In the genomic region with DNA sequence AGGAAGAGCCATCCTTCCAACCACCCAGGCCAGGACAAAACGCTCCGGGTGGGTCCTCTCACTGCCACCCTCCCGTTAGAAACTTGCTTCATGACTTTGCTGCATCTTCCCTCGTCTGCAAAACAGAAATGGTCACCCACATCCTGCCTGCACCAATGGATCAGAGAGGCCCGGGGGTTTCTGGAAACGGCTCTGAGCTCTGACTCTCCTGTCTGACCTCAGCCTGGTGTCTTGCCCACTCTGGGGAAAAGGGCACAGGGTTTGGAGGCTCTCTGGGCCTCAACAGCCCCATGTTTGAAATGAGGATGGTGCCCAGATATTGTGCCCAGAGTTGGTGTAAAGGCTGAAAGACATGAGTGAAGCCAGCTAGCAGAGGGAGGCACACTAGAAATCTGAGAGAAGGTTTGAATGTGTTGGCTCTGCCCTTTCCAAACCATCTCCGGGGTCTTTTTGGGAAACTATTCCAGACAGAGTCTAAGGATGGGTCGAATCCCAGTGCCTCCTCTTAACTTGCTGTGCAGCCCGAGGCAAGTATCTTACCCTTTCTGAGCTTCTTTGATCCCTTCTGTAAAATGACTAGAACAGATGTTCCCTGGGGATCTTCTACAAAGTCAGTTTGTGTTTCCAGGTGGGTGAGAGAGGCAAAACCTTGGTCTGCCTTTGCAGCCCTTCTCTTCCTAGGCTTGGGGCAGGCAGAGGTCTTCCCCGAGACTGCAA, we compare ENCODE assay signal across 13 cellular contexts. TPM values are rescaled to one million over a fixed set of nuclear protein-coding genes. Genes with fewer than 3 reads are reported as not detected.
"Had no signal": no experiment of that assay in that cellular context is flagged by ENCODE, and none has a peak within 500 bp of the region (broad histone marks: within the 10 kb centered on the region; RNA-seq: fewer than 3 reads in every experiment).

No MANE protein-coding gene starts in this region.

- DNase-seq: cortex of kidney, spleen had no signal

- FAIRE-seq: frontal cortex had no signal

- H3K36me3 Mint-ChIP-seq: activated naive CD4-positive, alpha-beta T cell treated with anti-CD3 and anti-CD28 coated beads, Interleukin-2, amount 10 ng/mL, durations not matched to agents 7 days and 5 days; naive thymus-derived CD8-positive, alpha-beta T cell had no signal

- H3K4me1 Mint-ChIP-seq: activated naive CD4-positive, alpha-beta T cell treated with anti-CD3 and anti-CD28 coated beads, Interleukin-2, amount 10 ng/mL, durations not matched to agents 7 days and 5 days had no signal

- H3K9me3 ChIP-seq: ascending aorta, lower lobe of right lung, spleen, suprapubic skin had no signal

- H3K27ac ChIP-seq: ascending aorta, lower lobe of right lung, spleen, suprapubic skin, WERI-Rb-1 had no signal

- H3K27me3 Mint-ChIP-seq: activated naive CD4-positive, alpha-beta T cell treated with anti-CD3 and anti-CD28 coated beads, Interleukin-2, amount 10 ng/mL, durations not matched to agents 7 days and 5 days; naive thymus-derived CD8-positive, alpha-beta T cell; stimulated activated naive CD8-positive, alpha-beta T cell treated with anti-CD3 and anti-CD28 coated beads, Interleukin-15, Interleukin-2, amounts not matched to agents 100 ng/mL and 50 ng/mL, for 24 hours had no signal

- H3K4me3 Mint-ChIP-seq: activated naive CD4-positive, alpha-beta T cell treated with anti-CD3 and anti-CD28 coated beads, Interleukin-2, amount 10 ng/mL, durations not matched to agents 7 days and 5 days; naive thymus-derived CD8-positive, alpha-beta T cell; stimulated activated naive CD8-positive, alpha-beta T cell treated with anti-CD3 and anti-CD28 coated beads, Interleukin-15, Interleukin-2, amounts not matched to agents 100 ng/mL and 50 ng/mL, for 24 hours had no signal

- H3K9me3 Mint-ChIP-seq: activated naive CD4-positive, alpha-beta T cell treated with anti-CD3 and anti-CD28 coated beads, Interleukin-2, amount 10 ng/mL, durations not matched to agents 7 days and 5 days; naive thymus-derived CD8-positive, alpha-beta T cell; stimulated activated naive CD8-positive, alpha-beta T cell treated with anti-CD3 and anti-CD28 coated beads, Interleukin-15, Interleukin-2, amounts not matched to agents 100 ng/mL and 50 ng/mL, for 24 hours had no signal

- H3K27ac Mint-ChIP-seq: activated naive CD4-positive, alpha-beta T cell treated with anti-CD3 and anti-CD28 coated beads, Interleukin-2, amount 10 ng/mL, durations not matched to agents 7 days and 5 days; stimulated activated naive CD8-positive, alpha-beta T cell treated with anti-CD3 and anti-CD28 coated beads, Interleukin-15, Interleukin-2, amounts not matched to agents 100 ng/mL and 50 ng/mL, for 24 hours had no signal

- H3K4me1 ChIP-seq: ascending aorta, lower lobe of right lung, spleen, suprapubic skin had no signal

- H3K27me3 ChIP-seq: ascending aorta, suprapubic skin had no signal

- H3K36me3 ChIP-seq: WERI-Rb-1 had no signal

- H3K4me3 ChIP-seq: ascending aorta, lower lobe of right lung, spleen, suprapubic skin had no signal

RNA-seq across cellular contexts. Expression of a gene that starts 2.1 kb away (rescaled TPM):
- total RNA-seq: ascending aorta; frontal cortex; mesenteric fat pad; naive thymus-derived CD8-positive, alpha-beta T cell; renal cortical epithelial cell; spleen; suprapubic skin had no signal
- polyA plus RNA-seq: keratinocyte; naive thymus-derived CD8-positive, alpha-beta T cell had no signal

RNA-seq across cellular contexts. Expression of a gene that starts 17.7 kb away (rescaled TPM):
- total RNA-seq: ascending aorta; frontal cortex; lower lobe of right lung; mesenteric fat pad; naive thymus-derived CD8-positive, alpha-beta T cell had no signal
- polyA plus RNA-seq: naive thymus-derived CD8-positive, alpha-beta T cell had no signal
